26 cellular contexts compared by ENCODE assay signal in the genomic region with DNA sequence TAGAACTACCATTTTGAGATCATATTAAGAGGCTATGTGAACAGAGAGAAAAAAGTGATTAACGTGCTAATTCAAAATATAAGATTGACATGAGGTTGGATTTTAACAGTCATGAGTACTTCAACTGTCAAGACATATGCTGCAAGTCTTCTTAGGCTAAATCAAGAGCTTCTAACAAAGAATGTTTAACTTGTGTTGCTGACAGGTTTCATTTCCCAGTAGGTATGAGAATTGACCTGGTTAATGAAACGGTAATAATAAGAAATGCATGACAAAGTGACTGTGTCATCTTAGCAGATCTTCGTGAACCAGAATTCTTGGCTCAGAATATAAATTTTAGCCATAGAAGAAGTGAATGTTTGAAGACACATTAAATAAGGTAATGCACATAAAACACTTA.
"Had no signal": no experiment of that assay in that cellular context is flagged by ENCODE, and none has a peak within 500 bp of the region (broad histone marks: within the 10 kb centered on the region; RNA-seq: fewer than 3 reads in every experiment).

No MANE protein-coding gene starts in this region.

- H3K9me3 Mint-ChIP-seq: nephron progenitor cell, type B pancreatic cell had no signal

- H3K27me3 Mint-ChIP-seq: stimulated activated memory B cell treated with anti-CD40 and anti-IgM and Interleukin-4, amounts not matched to agents 10 μg/mL and 1 μg/mL and 100 μg/mL, for 72 hours had no signal

- H3K36me3 Mint-ChIP-seq: naive thymus-derived CD8-positive, alpha-beta T cell; stimulated activated memory B cell treated with anti-CD40 and anti-IgM and Interleukin-4, amounts not matched to agents 10 μg/mL and 1 μg/mL and 100 μg/mL, for 72 hours; type B pancreatic cell had no signal

- DNase-seq: dorsolateral prefrontal cortex; effector CD4-positive, alpha-beta T cell; foreskin fibroblast; gastrocnemius medialis; heart left ventricle; left ventricle myocardium superior; lower lobe of right lung; naive thymus-derived CD8-positive, alpha-beta T cell; nephron progenitor cell; occipital lobe; ovary; posterior cingulate gyrus; psoas muscle; right cardiac atrium; sigmoid colon; spleen; stimulated activated CD4-positive, alpha-beta T cell treated with anti-CD3 and anti-CD28 coated beads, Interleukin-4, amount 100 ng/mL, for 4 hours; stimulated activated naive CD8-positive, alpha-beta T cell treated with anti-CD3 and anti-CD28 coated beads, Interleukin-15, Interleukin-2, amounts not matched to agents 100 U/mL and 50 U/mL, for 24 hours; substantia nigra; testis; tibial artery had no signal

- H3K4me3 ChIP-seq: dorsolateral prefrontal cortex, gastrocnemius medialis, heart left ventricle, hepatocyte, lower lobe of right lung, ovary, psoas muscle, sigmoid colon, spleen, testis, tibial artery had no signal

- H3K27me3 ChIP-seq: gastrocnemius medialis, heart left ventricle, hepatocyte, ovary, sigmoid colon, spleen, testis, tibial artery had no signal

- H3K9me3 ChIP-seq: gastrocnemius medialis, heart left ventricle, lower lobe of right lung, ovary, psoas muscle, sigmoid colon, spleen, testis, tibial artery had no signal

- H3K27ac Mint-ChIP-seq: naive thymus-derived CD8-positive, alpha-beta T cell; nephron progenitor cell; stimulated activated memory B cell treated with anti-CD40 and anti-IgM and Interleukin-4, amounts not matched to agents 10 μg/mL and 1 μg/mL and 100 μg/mL, for 72 hours; type B pancreatic cell had no signal

- H3K4me3 Mint-ChIP-seq: naive thymus-derived CD8-positive, alpha-beta T cell; nephron progenitor cell; stimulated activated memory B cell treated with anti-CD40 and anti-IgM and Interleukin-4, amounts not matched to agents 10 μg/mL and 1 μg/mL and 100 μg/mL, for 72 hours; type B pancreatic cell had no signal

- ATAC-seq: esophagus mucosa; gastrocnemius medialis; heart left ventricle; left ventricle myocardium superior; lower lobe of right lung; naive thymus-derived CD8-positive, alpha-beta T cell; psoas muscle; right cardiac atrium; stimulated activated memory B cell treated with anti-CD40 and anti-IgM and Interleukin-4, amounts not matched to agents 10 μg/mL and 1 μg/mL and 100 μg/mL, for 72 hours; stimulated activated naive CD8-positive, alpha-beta T cell treated with anti-CD3 and anti-CD28 coated beads, Interleukin-15, Interleukin-2, amounts not matched to agents 100 U/mL and 50 U/mL, for 24 hours had no signal

- H3K36me3 ChIP-seq: gastrocnemius medialis, heart left ventricle, lower lobe of right lung, ovary, sigmoid colon, spleen, tibial artery had no signal

- H3K27ac ChIP-seq: dorsolateral prefrontal cortex, epithelial cell of prostate, gastrocnemius medialis, heart left ventricle, hepatocyte, lower lobe of right lung, ovary, psoas muscle, sigmoid colon, spleen, testis, tibial artery had no signal

- H3K4me1 ChIP-seq: gastrocnemius medialis, heart left ventricle, lower lobe of right lung, psoas muscle, spleen, testis, tibial artery had no signal

- H3K4me1 Mint-ChIP-seq: nephron progenitor cell; stimulated activated memory B cell treated with anti-CD40 and anti-IgM and Interleukin-4, amounts not matched to agents 10 μg/mL and 1 μg/mL and 100 μg/mL, for 72 hours had no signal
